In the genomic region with DNA sequence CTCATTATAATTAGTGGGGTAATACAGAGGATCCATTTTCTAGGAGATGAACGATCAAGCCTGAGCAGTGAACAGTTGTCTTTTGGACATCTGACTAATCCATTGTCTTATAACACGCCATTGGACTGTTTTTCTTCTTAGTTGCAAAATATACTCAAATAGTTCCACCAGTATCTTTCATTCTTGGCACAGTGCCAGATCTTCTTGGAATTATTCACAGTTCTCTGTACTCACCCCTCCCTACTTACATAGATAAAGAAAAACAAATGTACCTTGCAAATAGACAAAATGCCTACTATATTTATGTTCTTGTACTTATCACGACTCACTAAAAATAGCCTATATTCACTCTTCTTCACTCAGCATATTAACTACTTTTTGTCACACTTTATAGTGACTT, we compare ENCODE assay signal across 7 cellular contexts. TPM values are rescaled to one million over a fixed set of nuclear protein-coding genes. Genes with fewer than 3 reads are reported as not detected.
DNase-seq lines count a peak whose midpoint lies in the region; ATAC-seq, FAIRE-seq and TF ChIP-seq lines count a peak whose summit lies in the region.
"Had no signal": no experiment of that assay in that cellular context is flagged by ENCODE, and none has a peak within 500 bp of the region (broad histone marks: within the 10 kb centered on the region; RNA-seq: fewer than 3 reads in every experiment).

No MANE protein-coding gene starts in this region.

- no peak for FAIRE-seq in bronchial epithelial cell (lab: Jason Lieb, UNC)

- H3K4me3 Mint-ChIP-seq in activated CD8-positive, alpha-beta T cell treated with anti-CD3 and anti-CD28 coated beads for 36 hours = no peak overlapping the region
- H3K4me3 Mint-ChIP-seq in activated CD8-positive, alpha-beta T cell treated with anti-CD3 and anti-CD28 coated beads, Interleukin-2, amount 10 ng/mL, durations not matched to agents 7 days and 5 days = no peak overlapping the region

- H3K4me3 ChIP-seq in bronchial epithelial cell (ENCODE audit: low read depth, low read length) (no peak overlapping the region), skeletal muscle cell (ENCODE audit: low read depth, low read length) (no peak overlapping the region)

- H3K27me3 ChIP-seq in bronchial epithelial cell (ENCODE audit: control insufficient read depth, insufficient read depth, low read length) = no peaks in the 10 kb centered on the region

- ATAC-seq in activated CD8-positive, alpha-beta T cell treated with anti-CD3 and anti-CD28 coated beads for 36 hours = no peak
- ATAC-seq in activated CD8-positive, alpha-beta T cell treated with anti-CD3 and anti-CD28 coated beads, Interleukin-2, amount 10 ng/mL, durations not matched to agents 7 days and 5 days = no peak
- ATAC-seq in HG02759 (IDR thresholded peaks at IDR 0.05; ENCODE audit: unreplicated experiment) (no peak), HG02763 (IDR thresholded peaks at IDR 0.05; ENCODE audit: unreplicated experiment) (no peak)

- CTCF ChIA-PET in activated CD8-positive, alpha-beta T cell treated with anti-CD3 and anti-CD28 coated beads for 36 hours (lab: Charles Lee) = interaction anchor here (0.9 to 11.4 kb wide), 7 partner anchors 11 to 118 kb away, joined by 3 to 454 read pairs (median 5); a partner anchor contains a TSS
- CTCF ChIA-PET in activated CD8-positive, alpha-beta T cell treated with anti-CD3 and anti-CD28 coated beads, Interleukin-2, amount 10 ng/mL, durations not matched to agents 7 days and 5 days (lab: Charles Lee) = interaction anchor here (1.0 to 17.6 kb wide), 7 partner anchors 11 to 183 kb away, joined by 3 to 709 read pairs (median 4); a partner anchor contains a TSS

- TF ChIP-seq CTCF in activated CD8-positive, alpha-beta T cell treated with anti-CD3 and anti-CD28 coated beads for 36 hours (IDR thresholded peaks at IDR 0.05) = no peak
- TF ChIP-seq CTCF in bronchial epithelial cell (IDR thresholded peaks at IDR 0.05; ENCODE audit: insufficient read depth, low read length, severe bottlenecking) = no peak

- peaks cover 23% of the 10 kb centered on the region for H3K4me1 Mint-ChIP-seq in activated CD8-positive, alpha-beta T cell treated with anti-CD3 and anti-CD28 coated beads for 36 hours (ENCODE audit: low read depth)
- peaks cover 38% of the 10 kb centered on the region for H3K4me1 Mint-ChIP-seq in activated CD8-positive, alpha-beta T cell treated with anti-CD3 and anti-CD28 coated beads, Interleukin-2, amount 10 ng/mL, durations not matched to agents 7 days and 5 days (ENCODE audit: low read depth)

- H3K36me3 ChIP-seq in bronchial epithelial cell (ENCODE audit: control insufficient read depth, insufficient read depth, low read length) = no peaks in the 10 kb centered on the region

- intact Hi-C loops in activated CD8-positive, alpha-beta T cell treated with anti-CD3 and anti-CD28 coated beads for 36 hours (cut with micrococcal nuclease) = no loop called here

- no peak for DNase-seq in activated CD8-positive, alpha-beta T cell treated with anti-CD3 and anti-CD28 coated beads for 36 hours
- no peak for DNase-seq in activated CD8-positive, alpha-beta T cell treated with anti-CD3 and anti-CD28 coated beads, Interleukin-2, amount 10 ng/mL, durations not matched to agents 7 days and 5 days
- peak; percentile 92 for DNase-seq in bronchial epithelial cell (ENCODE audit: low read depth)
- DNase-seq in skeletal muscle cell (ENCODE audit: low read depth) = peak; percentile 67
- DNase-seq: NCI-H187 had no signal

- H3K36me3 Mint-ChIP-seq in activated CD8-positive, alpha-beta T cell treated with anti-CD3 and anti-CD28 coated beads for 36 hours (ENCODE audit: low read depth) = no peaks in the 10 kb centered on the region
- H3K36me3 Mint-ChIP-seq in activated CD8-positive, alpha-beta T cell treated with anti-CD3 and anti-CD28 coated beads, Interleukin-2, amount 10 ng/mL, durations not matched to agents 7 days and 5 days (ENCODE audit: low read depth) = peaks cover 1% of the 10 kb centered on the region

- no peaks in the 10 kb centered on the region for H3K9me3 Mint-ChIP-seq in activated CD8-positive, alpha-beta T cell treated with anti-CD3 and anti-CD28 coated beads for 36 hours
- no peaks in the 10 kb centered on the region for H3K9me3 Mint-ChIP-seq in activated CD8-positive, alpha-beta T cell treated with anti-CD3 and anti-CD28 coated beads, Interleukin-2, amount 10 ng/mL, durations not matched to agents 7 days and 5 days (ENCODE audit: insufficient read depth)

- H3K27ac Mint-ChIP-seq in activated CD8-positive, alpha-beta T cell treated with anti-CD3 and anti-CD28 coated beads for 36 hours = peak overlapping the region; percentile 31
- H3K27ac Mint-ChIP-seq in activated CD8-positive, alpha-beta T cell treated with anti-CD3 and anti-CD28 coated beads, Interleukin-2, amount 10 ng/mL, durations not matched to agents 7 days and 5 days = no peak overlapping the region

- POLR2A ChIA-PET in activated CD8-positive, alpha-beta T cell treated with anti-CD3 and anti-CD28 coated beads for 36 hours (lab: Charles Lee) = interaction anchor here (1.1 to 1.3 kb wide), 2 partner anchors 11 to 60 kb away, joined by 6 read pairs; no protein-coding TSS in a partner anchor
- POLR2A ChIA-PET in activated CD8-positive, alpha-beta T cell treated with anti-CD3 and anti-CD28 coated beads, Interleukin-2, amount 10 ng/mL, durations not matched to agents 7 days and 5 days (lab: Charles Lee) = no interaction called here

- H3K27me3 Mint-ChIP-seq in activated CD8-positive, alpha-beta T cell treated with anti-CD3 and anti-CD28 coated beads for 36 hours = no peaks in the 10 kb centered on the region
- H3K27me3 Mint-ChIP-seq in activated CD8-positive, alpha-beta T cell treated with anti-CD3 and anti-CD28 coated beads, Interleukin-2, amount 10 ng/mL, durations not matched to agents 7 days and 5 days (ENCODE audit: low read depth) = no peaks in the 10 kb centered on the region

RNA-seq across cellular contexts. Expression of a gene that starts 3.8 kb away (rescaled TPM):
- total RNA-seq in activated CD8-positive, alpha-beta T cell treated with anti-CD3 and anti-CD28 coated beads for 36 hours = 1 to 10 TPM; 2.9 TPM
- 1 to 10 TPM; 1.1 to 1.3 TPM for total RNA-seq in activated CD8-positive, alpha-beta T cell treated with anti-CD3 and anti-CD28 coated beads, Interleukin-2, amount 10 ng/mL, durations not matched to agents 7 days and 5 days
- total RNA-seq in bronchial epithelial cell = 0.38 and 0.53 TPM in 2 replicates

RNA-seq across cellular contexts. Expression of a gene that starts 4.0 kb away (rescaled TPM):
- total RNA-seq in activated CD8-positive, alpha-beta T cell treated with anti-CD3 and anti-CD28 coated beads for 36 hours = 10 to 100 TPM; 47.5 to 51.7 TPM
- total RNA-seq in activated CD8-positive, alpha-beta T cell treated with anti-CD3 and anti-CD28 coated beads, Interleukin-2, amount 10 ng/mL, durations not matched to agents 7 days and 5 days = 10 to 100 TPM; 55.4 to 58.9 TPM
- total RNA-seq in bronchial epithelial cell = 128 and 167 TPM in 2 replicates

RNA-seq across cellular contexts. Expression of a gene that starts 16.9 kb away (rescaled TPM):
- total RNA-seq in activated CD8-positive, alpha-beta T cell treated with anti-CD3 and anti-CD28 coated beads for 36 hours = 10 to 100 TPM; 43.6 to 55.5 TPM
- 10 to 100 TPM; 47.6 to 58.6 TPM for total RNA-seq in activated CD8-positive, alpha-beta T cell treated with anti-CD3 and anti-CD28 coated beads, Interleukin-2, amount 10 ng/mL, durations not matched to agents 7 days and 5 days
- total RNA-seq in bronchial epithelial cell = 6.5 and 8.2 TPM in 2 replicates

RNA-seq across cellular contexts. Expression of a gene that starts 26.9 kb away (rescaled TPM):
- total RNA-seq in activated CD8-positive, alpha-beta T cell treated with anti-CD3 and anti-CD28 coated beads for 36 hours = under 1 TPM; 0.05 to 0.27 TPM
- total RNA-seq in activated CD8-positive, alpha-beta T cell treated with anti-CD3 and anti-CD28 coated beads, Interleukin-2, amount 10 ng/mL, durations not matched to agents 7 days and 5 days = under 1 TPM; 0.21 to 0.52 TPM
- total RNA-seq in bronchial epithelial cell = 2.0 and 2.6 TPM in 2 replicates

RNA-seq across cellular contexts. Expression of a gene that starts 57.7 kb away (rescaled TPM):
- 1 to 10 TPM; 1.3 to 2.0 TPM for total RNA-seq in activated CD8-positive, alpha-beta T cell treated with anti-CD3 and anti-CD28 coated beads for 36 hours
- not detected for total RNA-seq in activated CD8-positive, alpha-beta T cell treated with anti-CD3 and anti-CD28 coated beads, Interleukin-2, amount 10 ng/mL, durations not matched to agents 7 days and 5 days
- total RNA-seq in bronchial epithelial cell = 4.7 and 7.3 TPM in 2 replicates

Comparison
In these comparisons a context has a peak if more than half of its experiments do, and no peak if none do; other contexts are left out.
1. DNase-seq: peak in bronchial epithelial cell (single experiment) and skeletal muscle cell (single experiment); none in activated CD8-positive, alpha-beta T cell treated with anti-CD3 and anti-CD28 coated beads for 36 hours (single experiment) and activated CD8-positive, alpha-beta T cell treated with anti-CD3 and anti-CD28 coated beads, Interleukin-2, amount 10 ng/mL, durations not matched to agents 7 days and 5 days (single experiment).